9 cellular contexts compared by ENCODE assay signal in genomic region chr2:202035089-202035940, GRCh38. TPM values are rescaled to one million over a fixed set of nuclear protein-coding genes. Genes with fewer than 3 reads are reported as not detected.
DNase-seq lines count a peak whose midpoint lies in the region; ATAC-seq and TF ChIP-seq lines count a peak whose summit lies in the region.
"Had no signal": no experiment of that assay in that cellular context is flagged by ENCODE, and none has a peak within 500 bp of the region (broad histone marks: within the 10 kb centered on the region; RNA-seq: fewer than 3 reads in every experiment).

No MANE protein-coding gene starts in this region.

- H3K27ac ChIP-seq in cardiac muscle cell (no peak overlapping the region), prostate gland (peak overlapping the region; percentile 90 to 95)

- peaks cover 30% of the 10 kb centered on the region for H3K27me3 Mint-ChIP-seq in activated T-cell treated with anti-CD3 and anti-CD28 coated beads, Interleukin-2, amount 50 U/mL, for 72 hours (ENCODE audit: low read depth)

- H3K9me3 ChIP-seq in cardiac muscle cell (ENCODE audit: low read depth) (no peaks in the 10 kb centered on the region), prostate gland (no peaks in the 10 kb centered on the region)

- peaks cover 24% of the 10 kb centered on the region for H3K27me3 ChIP-seq in cardiac muscle cell
- no peaks in the 10 kb centered on the region for H3K27me3 ChIP-seq in prostate gland (replicated peaks; ENCODE audit: insufficient read depth)

- no peak overlapping the region for H3K4me3 Mint-ChIP-seq in activated T-cell treated with anti-CD3 and anti-CD28 coated beads, Interleukin-2, amount 50 U/mL, for 72 hours

- no peaks in the 10 kb centered on the region for H3K36me3 Mint-ChIP-seq in activated T-cell treated with anti-CD3 and anti-CD28 coated beads, Interleukin-2, amount 50 U/mL, for 72 hours (ENCODE audit: insufficient read depth in 2 of 2)

- no peak for ATAC-seq in activated CD4-positive, CD25-positive, alpha-beta regulatory T cell treated with anti-CD3 and anti-CD28 coated beads, Interleukin-2, amount 50 U/mL, for 24 hours
- no peak for ATAC-seq in activated T-cell treated with anti-CD3 and anti-CD28 coated beads, Interleukin-2, amount 50 U/mL, for 72 hours (replicated peaks in 1 of 2)
- ATAC-seq in HG03135 (IDR thresholded peaks at IDR 0.05; ENCODE audit: unreplicated experiment): no peak

- TF ChIP-seq CTCF in cardiac muscle cell (IDR thresholded peaks at IDR 0.05; ENCODE audit: low read depth, low read length) (peak; percentile 63), prostate gland (IDR thresholded peaks at IDR 0.05) (peak in 3 of 4 experiments; percentile 37 to 61 (median 48))

- intact Hi-C loops in prostate gland (cut with DNase I): loop anchor here (2.0 to 5.0 kb wide), 4 partner anchors 117 to 239 kb away; no protein-coding TSS in a partner anchor

- H3K4me1 ChIP-seq in cardiac muscle cell (ENCODE audit: low read depth) (peaks cover 36% of the 10 kb centered on the region), prostate gland (replicated peaks) (no peaks in the 10 kb centered on the region)

- 9% methylated on average over 69 of the region's 78 CpGs for WGBS in prostate gland

- H3K4me1 Mint-ChIP-seq in activated T-cell treated with anti-CD3 and anti-CD28 coated beads, Interleukin-2, amount 50 U/mL, for 72 hours (ENCODE audit: low read depth): peaks cover 11% of the 10 kb centered on the region

- peak; percentile 36 for DNase-seq in activated CD4-positive, CD25-positive, alpha-beta regulatory T cell treated with anti-CD3 and anti-CD28 coated beads, Interleukin-2, amount 50 U/mL, for 72 hours
- DNase-seq in activated T-cell treated with anti-CD3 and anti-CD28 coated beads, Interleukin-2, amount 50 U/mL, for 72 hours: peak; percentile 51 to 56
- DNase-seq in cardiac muscle cell (ENCODE audit: low read depth in 1 of 2, low spot score in 1 of 2): peak; percentile 71 to 75
- DNase-seq in prostate gland (ENCODE audit: low spot score): peak; percentile 54
- no peak for DNase-seq in A172 (ENCODE audit: low spot score)
- DNase-seq in SW 1271 (lab: John Stamatoyannopoulos, UW): no peak
- DNase-seq: DND-41 had no signal

- no peak overlapping the region for H3K27ac Mint-ChIP-seq in activated T-cell treated with anti-CD3 and anti-CD28 coated beads, Interleukin-2, amount 50 U/mL, for 72 hours

- H3K36me3 ChIP-seq in cardiac muscle cell (no peaks in the 10 kb centered on the region), prostate gland (no peaks in the 10 kb centered on the region)

- TF ChIP-seq POLR2A in prostate gland (IDR thresholded peaks at IDR 0.05): no peak

- no peaks in the 10 kb centered on the region for H3K9me3 Mint-ChIP-seq in activated T-cell treated with anti-CD3 and anti-CD28 coated beads, Interleukin-2, amount 50 U/mL, for 72 hours

- peak overlapping the region; percentile 86 for H3K4me3 ChIP-seq in cardiac muscle cell
- H3K4me3 ChIP-seq in prostate gland: peak overlapping the region; percentile 63 to 77

RNA-seq across cellular contexts. Expression of gene FZD7, which starts 1.7 kb away (rescaled TPM):
- 1 to 10 TPM; 1.1 to 1.4 TPM for total RNA-seq in activated T-cell treated with anti-CD3 and anti-CD28 coated beads, Interleukin-2, amount 50 U/mL, for 72 hours
- 21.4 and 21.8 TPM in 2 replicates for total RNA-seq in cardiac muscle cell
- 9.4 and 13.4 TPM in 2 replicates for polyA plus RNA-seq in cardiac muscle cell
- total RNA-seq in prostate gland: 10 to 100 TPM; 16.1 to 26.1 TPM
- 8.6 and 10.8 TPM in 2 replicates for total RNA-seq in A172 (2014; rRNA removed; shearing (Covaris generic))

RNA-seq across cellular contexts. Expression of gene KIAA2012, which starts 37.7 kb away (rescaled TPM):
- total RNA-seq in activated T-cell treated with anti-CD3 and anti-CD28 coated beads, Interleukin-2, amount 50 U/mL, for 72 hours: not detected
- total RNA-seq in cardiac muscle cell (0.21 TPM in 1 of 2 replicates, not detected in the other), prostate gland (under 1 TPM in 1 of 2 donors, not detected in 1; 0.74 TPM)
- 0.05 and 0.24 TPM in 2 replicates for polyA plus RNA-seq in cardiac muscle cell
- not detected in 2 replicates for total RNA-seq in A172 (2014; rRNA removed; shearing (Covaris generic))

Comparison
In these comparisons a context has a peak if more than half of its experiments do, and no peak if none do; other contexts are left out.
1. DNase-seq: peak in activated CD4-positive, CD25-positive, alpha-beta regulatory T cell treated with anti-CD3 and anti-CD28 coated beads, Interleukin-2, amount 50 U/mL, for 72 hours (single experiment), activated T-cell treated with anti-CD3 and anti-CD28 coated beads, Interleukin-2, amount 50 U/mL, for 72 hours (2 of 2), cardiac muscle cell (2 of 2) and prostate gland (single experiment); none in A172 (single experiment) and SW 1271 (0 of 2).